Comparison of ENCODE assay signal across 1 cellular context in the genomic region with DNA sequence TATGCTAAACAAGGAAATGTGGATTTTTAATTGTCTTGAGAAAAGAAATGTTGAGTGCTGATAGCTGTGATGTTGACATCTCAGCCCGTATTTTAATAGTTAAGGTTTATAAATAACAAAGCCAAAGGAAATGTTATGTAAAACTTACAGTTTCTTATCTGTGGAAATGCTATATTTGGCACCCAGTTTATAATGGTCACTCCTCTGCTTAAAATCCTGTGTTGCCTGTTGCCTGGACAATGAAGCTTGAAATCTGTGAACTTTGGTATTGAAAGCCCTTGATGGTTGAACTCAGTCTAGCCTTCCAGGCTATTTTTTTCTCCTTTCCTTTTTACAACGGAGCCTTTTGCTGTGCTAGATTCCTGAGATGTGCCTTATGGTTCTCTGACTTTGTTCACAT.
TF ChIP-seq lines count a peak whose summit lies in the region.

No MANE protein-coding gene starts in this region.

TF ChIP-seq in GM23338, 12 proteins besides CTCF, POLR2A, EP300 and RAD21 (continued from another document):
- TF ChIP-seq, protein P1, sequence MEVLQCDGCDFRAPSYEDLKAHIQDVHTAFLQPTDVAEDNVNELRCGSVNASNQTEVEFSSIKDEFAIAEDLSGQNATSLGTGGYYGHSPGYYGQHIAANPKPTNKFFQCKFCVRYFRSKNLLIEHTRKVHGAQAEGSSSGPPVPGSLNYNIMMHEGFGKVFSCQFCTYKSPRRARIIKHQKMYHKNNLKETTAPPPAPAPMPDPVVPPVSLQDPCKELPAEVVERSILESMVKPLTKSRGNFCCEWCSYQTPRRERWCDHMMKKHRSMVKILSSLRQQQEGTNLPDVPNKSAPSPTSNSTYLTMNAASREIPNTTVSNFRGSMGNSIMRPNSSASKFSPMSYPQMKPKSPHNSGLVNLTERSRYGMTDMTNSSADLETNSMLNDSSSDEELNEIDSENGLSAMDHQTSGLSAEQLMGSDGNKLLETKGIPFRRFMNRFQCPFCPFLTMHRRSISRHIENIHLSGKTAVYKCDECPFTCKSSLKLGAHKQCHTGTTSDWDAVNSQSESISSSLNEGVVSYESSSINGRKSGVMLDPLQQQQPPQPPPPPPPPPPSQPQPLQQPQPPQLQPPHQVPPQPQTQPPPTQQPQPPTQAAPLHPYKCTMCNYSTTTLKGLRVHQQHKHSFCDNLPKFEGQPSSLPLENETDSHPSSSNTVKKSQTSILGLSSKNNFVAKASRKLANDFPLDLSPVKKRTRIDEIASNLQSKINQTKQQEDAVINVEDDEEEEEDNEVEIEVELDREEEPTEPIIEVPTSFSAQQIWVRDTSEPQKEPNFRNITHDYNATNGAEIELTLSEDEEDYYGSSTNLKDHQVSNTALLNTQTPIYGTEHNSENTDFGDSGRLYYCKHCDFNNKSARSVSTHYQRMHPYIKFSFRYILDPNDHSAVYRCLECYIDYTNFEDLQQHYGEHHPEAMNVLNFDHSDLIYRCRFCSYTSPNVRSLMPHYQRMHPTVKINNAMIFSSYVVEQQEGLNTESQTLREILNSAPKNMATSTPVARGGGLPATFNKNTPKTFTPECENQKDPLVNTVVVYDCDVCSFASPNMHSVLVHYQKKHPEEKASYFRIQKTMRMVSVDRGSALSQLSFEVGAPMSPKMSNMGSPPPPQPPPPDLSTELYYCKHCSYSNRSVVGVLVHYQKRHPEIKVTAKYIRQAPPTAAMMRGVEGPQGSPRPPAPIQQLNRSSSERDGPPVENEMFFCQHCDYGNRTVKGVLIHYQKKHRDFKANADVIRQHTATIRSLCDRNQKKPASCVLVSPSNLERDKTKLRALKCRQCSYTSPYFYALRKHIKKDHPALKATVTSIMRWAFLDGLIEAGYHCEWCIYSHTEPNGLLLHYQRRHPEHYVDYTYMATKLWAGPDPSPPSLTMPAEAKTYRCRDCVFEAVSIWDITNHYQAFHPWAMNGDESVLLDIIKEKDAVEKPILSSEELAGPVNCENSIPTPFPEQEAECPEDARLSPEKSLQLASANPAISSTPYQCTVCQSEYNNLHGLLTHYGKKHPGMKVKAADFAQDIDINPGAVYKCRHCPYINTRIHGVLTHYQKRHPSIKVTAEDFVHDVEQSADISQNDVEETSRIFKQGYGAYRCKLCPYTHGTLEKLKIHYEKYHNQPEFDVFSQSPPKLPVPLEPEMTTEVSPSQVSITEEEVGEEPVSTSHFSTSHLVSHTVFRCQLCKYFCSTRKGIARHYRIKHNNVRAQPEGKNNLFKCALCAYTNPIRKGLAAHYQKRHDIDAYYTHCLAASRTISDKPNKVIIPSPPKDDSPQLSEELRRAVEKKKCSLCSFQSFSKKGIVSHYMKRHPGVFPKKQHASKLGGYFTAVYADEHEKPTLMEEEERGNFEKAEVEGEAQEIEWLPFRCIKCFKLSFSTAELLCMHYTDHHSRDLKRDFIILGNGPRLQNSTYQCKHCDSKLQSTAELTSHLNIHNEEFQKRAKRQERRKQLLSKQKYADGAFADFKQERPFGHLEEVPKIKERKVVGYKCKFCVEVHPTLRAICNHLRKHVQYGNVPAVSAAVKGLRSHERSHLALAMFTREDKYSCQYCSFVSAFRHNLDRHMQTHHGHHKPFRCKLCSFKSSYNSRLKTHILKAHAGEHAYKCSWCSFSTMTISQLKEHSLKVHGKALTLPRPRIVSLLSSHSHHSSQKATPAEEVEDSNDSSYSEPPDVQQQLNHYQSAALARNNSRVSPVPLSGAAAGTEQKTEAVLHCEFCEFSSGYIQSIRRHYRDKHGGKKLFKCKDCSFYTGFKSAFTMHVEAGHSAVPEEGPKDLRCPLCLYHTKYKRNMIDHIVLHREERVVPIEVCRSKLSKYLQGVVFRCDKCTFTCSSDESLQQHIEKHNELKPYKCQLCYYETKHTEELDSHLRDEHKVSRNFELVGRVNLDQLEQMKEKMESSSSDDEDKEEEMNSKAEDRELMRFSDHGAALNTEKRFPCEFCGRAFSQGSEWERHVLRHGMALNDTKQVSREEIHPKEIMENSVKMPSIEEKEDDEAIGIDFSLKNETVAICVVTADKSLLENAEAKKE (CRISPR knock-in tag; IDR thresholded peaks at IDR 0.05): no peak
- TF ChIP-seq POLR2AphosphoS5 (IDR thresholded peaks at IDR 0.05; ENCODE audit: low read depth) (no peak), EZH2 (IDR thresholded peaks at IDR 0.05; ENCODE audit: low read depth, unreplicated experiment) (no peak)
